ENCODE assay signal across 18 cellular contexts in the genomic region with DNA sequence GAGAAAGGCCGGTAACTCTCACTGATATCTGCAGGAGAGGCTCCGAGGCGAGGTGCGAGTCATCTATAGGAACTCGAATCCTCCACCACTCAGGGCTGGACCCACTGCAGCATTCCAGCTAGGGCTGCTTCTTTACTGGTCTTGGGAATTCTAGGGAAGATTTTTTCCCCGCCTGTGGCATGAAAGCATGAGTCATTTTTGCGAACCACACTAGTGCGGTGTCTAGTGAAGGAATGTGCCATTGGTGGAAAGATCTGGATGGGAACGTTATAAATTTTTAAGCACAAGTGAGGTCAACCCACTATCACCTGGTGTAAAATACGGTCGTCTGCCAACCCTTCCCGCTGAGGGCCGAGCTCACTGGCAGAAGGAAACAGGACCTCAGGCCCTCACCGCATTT. TPM values are rescaled to one million over a fixed set of nuclear protein-coding genes. Genes with fewer than 3 reads are reported as not detected.
A peak's percentile ranks its signal among the peaks of the same experiment; 100 is the strongest.
DNase-seq lines count a peak whose midpoint lies in the region; ATAC-seq, FAIRE-seq and TF ChIP-seq lines count a peak whose summit lies in the region.
"Had no signal": no experiment of that assay in that cellular context is flagged by ENCODE, and none has a peak within 500 bp of the region (broad histone marks: within the 10 kb centered on the region; RNA-seq: fewer than 3 reads in every experiment).

No MANE protein-coding gene starts in this region.

- CTCF ChIA-PET in A673 (lab: Charles Lee) = no interaction called here

- H3K4me3 ChIP-seq in astrocyte of the cerebellum (ENCODE audit: low read depth, low read length) = no peak overlapping the region
- no peak overlapping the region for H3K4me3 ChIP-seq in A673 (ENCODE audit: low read depth, low read length, poor library complexity, severe bottlenecking)
- H3K4me3 ChIP-seq: lower lobe of right lung had no signal

- FAIRE-seq in HTR-8/SVneo (lab: Jason Lieb, UNC) = no peak

- BruUV-seq in A673 (replicated peaks; lab: Mats Ljungman, UMichigan) = no TSS peak

- H3K36me3 ChIP-seq in A673 (ENCODE audit: insufficient read depth, low read length, poor library complexity, severe bottlenecking) = no peaks in the 10 kb centered on the region
- H3K36me3 ChIP-seq: lower lobe of right lung, neutrophil had no signal

- no peaks in the 10 kb centered on the region for H3K4me1 ChIP-seq in A673 (ENCODE audit: insufficient read depth, low read length, poor library complexity, severe bottlenecking)
- H3K4me1 ChIP-seq: lower lobe of right lung had no signal

- H3K9me3 ChIP-seq in A673 (ENCODE audit: low read depth, low read length, poor library complexity, severe bottlenecking) = no peaks in the 10 kb centered on the region
- H3K9me3 ChIP-seq: lower lobe of right lung, neutrophil had no signal

- no peak for ATAC-seq in GM19455 (IDR thresholded peaks at IDR 0.05; ENCODE audit: unreplicated experiment)
- ATAC-seq: activated naive CD8-positive, alpha-beta T cell treated with anti-CD3 and anti-CD28 coated beads, Interleukin-2, amount 50 U/mL, for 24 hours; activated T-cell treated with anti-CD3 and anti-CD28 coated beads, Interleukin-2, amount 50 U/mL, for 72 hours; esophagus mucosa; lower lobe of right lung; sciatic nerve had no signal

- intact Hi-C loops in A673 (cut with micrococcal nuclease; ENCODE audit: unreplicated experiment) = no loop called here

- DNase-seq in AG08395 (ENCODE audit: low spot score) (peak; percentile 34), HTR-8/SVneo (ENCODE audit: insufficient read length, low spot score) (peak; percentile 59), astrocyte of the cerebellum (ENCODE audit: low read depth) (peak; percentile 26), kidney tubule cell (ENCODE audit: low spot score) (peak; percentile 9), A673 (ENCODE audit: low spot score) (no peak), SKM-1 treated with dmso at 0.1 percent for 144 hours (lab: John Stamatoyannopoulos, UW; ENCODE audit: unreplicated experiment) (no peak), NAMALWA (ENCODE audit: low spot score) (no peak)
- DNase-seq: activated CD4-positive, alpha-beta T cell treated with anti-CD3 and anti-CD28 coated beads, Interleukin-2, amount 50 U/mL, for 4 hours; activated naive CD8-positive, alpha-beta T cell treated with anti-CD3 and anti-CD28 coated beads, Interleukin-2, amount 50 U/mL, for 24 hours; activated T-cell treated with anti-CD3 and anti-CD28 coated beads, Interleukin-2, amount 50 U/mL, for 72 hours; cortex of kidney; DMS153; lower lobe of right lung; stimulated activated CD4-positive, alpha-beta T cell treated with anti-CD3 and anti-CD28 coated beads, Interleukin-4, amount 100 ng/mL, for 24 hours had no signal

- POLR2A ChIA-PET in A673 (lab: Charles Lee; ENCODE audit: low non-redundant PET) = no interaction called here

- no peak overlapping the region for H3K27ac ChIP-seq in A673 (ENCODE audit: low read depth, low read length, poor library complexity, severe bottlenecking)
- H3K27ac ChIP-seq: lower lobe of right lung, neutrophil had no signal

- no peaks in the 10 kb centered on the region for H3K27me3 ChIP-seq in A673 (replicated peaks; ENCODE audit: insufficient read depth, low read depth, low read length, poor library complexity)
- H3K27me3 ChIP-seq: neutrophil had no signal

- in situ Hi-C loops in astrocyte of the cerebellum (cut with HindIII; ENCODE audit: low sequenced_read_pairs) = no loop called here

- TF ChIP-seq CTCF in astrocyte of the cerebellum (IDR thresholded peaks at IDR 0.05; ENCODE audit: low read depth, low read length, missing control alignments) = no peak
- no peak for TF ChIP-seq CTCF in A673 (conservative IDR thresholded peaks at IDR 0.05; ENCODE audit: low read depth, low read length)

RNA-seq across cellular contexts. Expression of a gene that starts 49.7 kb away (rescaled TPM):
- total RNA-seq in A673 (2021) = 28.8 and 30.2 TPM in 2 replicates

Comparison
In these comparisons a context has a peak if more than half of its experiments do, and no peak if none do; other contexts are left out.
1. DNase-seq: peak in AG08395 (single experiment), HTR-8/SVneo (single experiment), astrocyte of the cerebellum (single experiment) and kidney tubule cell (single experiment); none in A673 (single experiment), SKM-1 treated with dmso at 0.1 percent for 144 hours (single experiment) and NAMALWA (single experiment).